Comparison of ENCODE assay signal across 22 cellular contexts in genomic region chr15:22866066-22866465, GRCh38. TPM values are rescaled to one million over a fixed set of nuclear protein-coding genes. Genes with fewer than 3 reads are reported as not detected.
DNase-seq lines count a peak whose midpoint lies in the region; ATAC-seq, FAIRE-seq and TF ChIP-seq lines count a peak whose summit lies in the region.
"Had no signal": no experiment of that assay in that cellular context is flagged by ENCODE, and none has a peak within 500 bp of the region (broad histone marks: within the 10 kb centered on the region; RNA-seq: fewer than 3 reads in every experiment).

No MANE protein-coding gene starts in this region.

- H2AFZ ChIP-seq in HepG2 (ENCODE audit: low read length) (no peak overlapping the region), mammary epithelial cell (ENCODE audit: low read depth, low read length) (no peak overlapping the region)

- H3K4me1 Mint-ChIP-seq in endothelial cell (ENCODE audit: unreplicated experiment), result no peaks in the 10 kb centered on the region
- H3K4me1 Mint-ChIP-seq in stimulated activated effector memory CD8-positive, alpha-beta T cell treated with anti-CD3 and anti-CD28 coated beads, Interleukin-12 subunit alpha, Interleukin-12 subunit beta, amount 100 ng/mL, for 72 hours, result peaks cover 14% of the 10 kb centered on the region

- H3K4me3 Mint-ChIP-seq in endothelial cell (ENCODE audit: unreplicated experiment), result peak overlapping the region; percentile 64
- H3K4me3 Mint-ChIP-seq in stimulated activated effector memory CD8-positive, alpha-beta T cell treated with anti-CD3 and anti-CD28 coated beads, Interleukin-12 subunit alpha, Interleukin-12 subunit beta, amount 100 ng/mL, for 72 hours, result no peak overlapping the region
- H3K4me3 Mint-ChIP-seq: activated CD8-positive, alpha-beta T cell treated with anti-CD3 and anti-CD28 coated beads for 36 hours had no signal

- no peaks in the 10 kb centered on the region for H4K20me1 ChIP-seq in HepG2 (ENCODE audit: insufficient read depth, low read length)
- no peaks in the 10 kb centered on the region for H4K20me1 ChIP-seq in mammary epithelial cell (ENCODE audit: insufficient read depth, low read length)

- no peak overlapping the region for H3K27ac Mint-ChIP-seq in endothelial cell (ENCODE audit: unreplicated experiment)
- H3K27ac Mint-ChIP-seq in stimulated activated effector memory CD8-positive, alpha-beta T cell treated with anti-CD3 and anti-CD28 coated beads, Interleukin-12 subunit alpha, Interleukin-12 subunit beta, amount 100 ng/mL, for 72 hours, result peak overlapping the region; percentile 19
- H3K27ac Mint-ChIP-seq: activated CD8-positive, alpha-beta T cell treated with anti-CD3 and anti-CD28 coated beads for 36 hours had no signal

- H3K27me3 Mint-ChIP-seq in endothelial cell (ENCODE audit: unreplicated experiment), result no peaks in the 10 kb centered on the region
- H3K27me3 Mint-ChIP-seq: activated CD8-positive, alpha-beta T cell treated with anti-CD3 and anti-CD28 coated beads for 36 hours had no signal

- 75% methylated on average over 7 of the region's 7 CpGs for WGBS in HepG2 (ENCODE audit: low lambda C conversion rate)
- 83% methylated on average over 4 of the region's 7 CpGs for WGBS in right lobe of liver (ENCODE audit: insufficient coverage, low coverage, low lambda C conversion rate, missing lambda C conversion rate)
- WGBS in mammary epithelial cell (ENCODE audit: low coverage, missing lambda C conversion rate), result 91% methylated on average over 7 of the region's 7 CpGs

- H3K4me1 ChIP-seq in HepG2 (ENCODE audit: insufficient read depth, low read length) (no peaks in the 10 kb centered on the region), right lobe of liver (no peaks in the 10 kb centered on the region), mammary epithelial cell (ENCODE audit: insufficient read depth, low read length) (no peaks in the 10 kb centered on the region)
- H3K4me1 ChIP-seq: upper lobe of left lung had no signal

- CTCF ChIA-PET in HepG2 (lab: Yijun Ruan, JAX; ENCODE audit: low intra/inter-chr PET ratio, low total read pairs), result no interaction called here
- CTCF ChIA-PET in mammary epithelial cell (lab: Charles Lee; ENCODE audit: low non-redundant PET), result no interaction called here

- H3K4me2 ChIP-seq in HepG2 (ENCODE audit: low read depth, low read length) (no peak overlapping the region), mammary epithelial cell (ENCODE audit: insufficient read depth, low read depth, low read length) (no peak overlapping the region)

- no peaks in the 10 kb centered on the region for H3K79me2 ChIP-seq in HepG2 (ENCODE audit: insufficient read depth, low read length)
- H3K79me2 ChIP-seq in mammary epithelial cell (ENCODE audit: insufficient read depth, low read length), result peaks cover 36% of the 10 kb centered on the region

- H3K9me3 ChIP-seq in HepG2 (ENCODE audit: low read length) (no peaks in the 10 kb centered on the region), right lobe of liver (no peaks in the 10 kb centered on the region), mammary epithelial cell (replicated peaks; ENCODE audit: insufficient read depth, low read length) (no peaks in the 10 kb centered on the region)
- H3K9me3 ChIP-seq: stomach, upper lobe of left lung had no signal

- ATAC-seq in HepG2 (no peak), right lobe of liver (no peak), HG02623 (IDR thresholded peaks at IDR 0.05; ENCODE audit: unreplicated experiment) (no peak)
- ATAC-seq in stimulated activated effector memory CD8-positive, alpha-beta T cell treated with anti-CD3 and anti-CD28 coated beads, Interleukin-12 subunit alpha, Interleukin-12 subunit beta, amount 100 ng/mL, for 72 hours, result no peak
- ATAC-seq: activated CD8-positive, alpha-beta T cell treated with anti-CD3 and anti-CD28 coated beads for 36 hours; left colon had no signal

- POLR2A ChIA-PET in HepG2 (lab: Yijun Ruan, JAX), result no interaction called here

- H3K27me3 ChIP-seq in HepG2 (ENCODE audit: control insufficient read depth in 1 of 2, insufficient read depth in 2 of 2, low read length in 2 of 2), result no peaks in the 10 kb centered on the region
- H3K27me3 ChIP-seq in right lobe of liver, result no peaks in the 10 kb centered on the region
- H3K27me3 ChIP-seq in mammary epithelial cell (ENCODE audit: insufficient read depth, low read length), result no peaks in the 10 kb centered on the region
- H3K27me3 ChIP-seq: stomach, upper lobe of left lung had no signal

- BruUV-seq in HepG2 (replicated peaks; lab: Mats Ljungman, UMichigan) (no TSS peak), mammary epithelial cell (replicated peaks; lab: Mats Ljungman, UMichigan) (no TSS peak)

- TF ChIP-seq CTCF in HepG2 (CRISPR knock-in tag; IDR thresholded peaks at IDR 0.05), result no peak
- TF ChIP-seq CTCF in right lobe of liver (IDR thresholded peaks at IDR 0.05), result no peak
- TF ChIP-seq CTCF in endothelial cell (IDR thresholded peaks at IDR 0.05; ENCODE audit: unreplicated experiment), result no peak
- TF ChIP-seq CTCF in mammary epithelial cell (conservative IDR thresholded peaks at IDR 0.05 in 1 of 2, IDR thresholded peaks at IDR 0.05 in 1 of 2; ENCODE audit: extremely low read depth in 1 of 2, insufficient read depth in 1 of 2, low read depth in 1 of 2, low read length in 2 of 2), result no peak

- TF ChIP-seq EP300 in HepG2 (IDR thresholded peaks at IDR 0.05; ENCODE audit: low read depth in 2 of 2, low read length in 2 of 2), result no peak
- no peak for TF ChIP-seq EP300 in HepG2 (CRISPR knock-in tag; IDR thresholded peaks at IDR 0.05; ENCODE audit: borderline replicate concordance)

- H3K36me3 ChIP-seq in HepG2 (replicated peaks in 1 of 2; ENCODE audit: control insufficient read depth in 1 of 2, insufficient read depth in 2 of 2, low read length in 2 of 2) (peaks cover 11 to 75% of the 10 kb centered on the region in 2 experiments), right lobe of liver (peaks cover 0 to 62% (median 16%) of the 10 kb centered on the region in 4 donors), mammary epithelial cell (ENCODE audit: insufficient read depth, low read length) (peaks cover 38% of the 10 kb centered on the region)

- DNase-seq in HepG2 (ENCODE audit: low spot score) (no peak), right lobe of liver (no peak), UCSD-AML1 (lab: John Stamatoyannopoulos, UW; ENCODE audit: unreplicated experiment) (peak; percentile 15), endothelial cell (ENCODE audit: low spot score) (no peak), urothelium cell line (ENCODE audit: low spot score) (no peak), mammary epithelial cell (no peak)
- no peak for DNase-seq in stimulated activated effector memory CD8-positive, alpha-beta T cell treated with anti-CD3 and anti-CD28 coated beads, Interleukin-12 subunit alpha, Interleukin-12 subunit beta, amount 100 ng/mL, for 72 hours (ENCODE audit: low spot score in 2 of 2)
- DNase-seq: activated CD4-positive, CD25-positive, alpha-beta regulatory T cell; activated CD8-positive, alpha-beta T cell treated with anti-CD3 and anti-CD28 coated beads for 36 hours; DMS79; left colon; midbrain; NCI-H1930; NCI-H446 treated with DMSO at 0.1 percent for 48 hours; SHP77; stimulated activated CD4-positive, alpha-beta T cell treated with anti-CD3 and anti-CD28 coated beads, Interleukin-2, amount 100 ng/mL, for 24 hours; stomach; upper lobe of left lung had no signal

- dilution Hi-C loops in mammary epithelial cell (cut with HindIII; ENCODE audit: low sequenced_read_pairs), result no loop called here

- TF ChIP-seq RAD21 in HepG2 (CRISPR knock-in tag; IDR thresholded peaks at IDR 0.05), result no peak

- no peak for FAIRE-seq in HepG2 (lab: Jason Lieb, UNC)
- FAIRE-seq in urothelium cell line (lab: Jason Lieb, UNC), result no peak
- FAIRE-seq: colon, frontal cortex, HTR-8/SVneo had no signal

- intact Hi-C loops in HepG2 (cut with micrococcal nuclease; ENCODE audit: unreplicated experiment) (no loop called here), right lobe of liver (cut with DNase I) (no loop called here), mammary epithelial cell (cut with micrococcal nuclease) (no loop called here)

- H3K9me3 Mint-ChIP-seq in endothelial cell (ENCODE audit: unreplicated experiment), result no peaks in the 10 kb centered on the region
- H3K9me3 Mint-ChIP-seq in stimulated activated effector memory CD8-positive, alpha-beta T cell treated with anti-CD3 and anti-CD28 coated beads, Interleukin-12 subunit alpha, Interleukin-12 subunit beta, amount 100 ng/mL, for 72 hours, result no peaks in the 10 kb centered on the region
- H3K9me3 Mint-ChIP-seq: activated CD8-positive, alpha-beta T cell treated with anti-CD3 and anti-CD28 coated beads for 36 hours had no signal

- H3K4me3 ChIP-seq in HepG2 (replicated peaks in 1 of 3; ENCODE audit: insufficient read depth in 1 of 3, low read depth in 2 of 3, low read length in 3 of 3) (no peak overlapping the region), right lobe of liver (no peak overlapping the region), mammary epithelial cell (replicated peaks in 1 of 3; ENCODE audit: insufficient read depth in 1 of 3, low read depth in 2 of 3, low read length in 3 of 3) (no peak overlapping the region)
- H3K4me3 ChIP-seq: stomach, upper lobe of left lung had no signal

- H3K27ac ChIP-seq in HepG2 (ENCODE audit: extremely low read length, insufficient read depth, low read length) (no peak overlapping the region), right lobe of liver (no peak overlapping the region), mammary epithelial cell (ENCODE audit: insufficient read depth, low read depth, low read length) (no peak overlapping the region)
- H3K27ac ChIP-seq: stomach, upper lobe of left lung had no signal

- no peak overlapping the region for H3K9ac ChIP-seq in HepG2 (ENCODE audit: insufficient read depth, low read depth, low read length)
- H3K9ac ChIP-seq in mammary epithelial cell (ENCODE audit: insufficient read depth, low read length), result no peak overlapping the region

- in situ Hi-C loops in HepG2 (cut with HindIII; ENCODE audit: extremely low pct_ligation_motif_present, low pct_unique_long_range_greater_than_20kb) (no loop called here), mammary epithelial cell (cut with MboI; ENCODE audit: low sequenced_read_pairs in 2 of 2) (no loop called here)

- TF ChIP-seq POLR2A in HepG2 (IDR thresholded peaks at IDR 0.05; ENCODE audit: insufficient read depth in 1 of 2, low read depth in 2 of 2, low read length in 2 of 2) (no peak), right lobe of liver (IDR thresholded peaks at IDR 0.05) (no peak)

- H3K36me3 Mint-ChIP-seq in endothelial cell (ENCODE audit: low read depth, unreplicated experiment), result peaks cover 48% of the 10 kb centered on the region
- peaks cover 94% of the 10 kb centered on the region for H3K36me3 Mint-ChIP-seq in stimulated activated effector memory CD8-positive, alpha-beta T cell treated with anti-CD3 and anti-CD28 coated beads, Interleukin-12 subunit alpha, Interleukin-12 subunit beta, amount 100 ng/mL, for 72 hours

RNA-seq across cellular contexts. Expression of gene NIPA2, which starts 27.6 kb away (rescaled TPM):
- 56.2 and 57.9 TPM in 2 replicates for total RNA-seq in HepG2 (2016; rRNA removed; fragmentation: Illumina TruSeq; extraction: Trizol)
- 16.9 and 19.3 TPM in 2 replicates for total RNA-seq in HepG2 (2016; cell fraction: cytosol; rRNA removed; fragmentation: Illumina TruSeq; extraction: Trizol; ENCODE audit: low read depth)
- 53.7 and 60.6 TPM in 2 replicates for total RNA-seq in HepG2 (2016; cell fraction: insoluble cytoplasmic fraction; rRNA removed; fragmentation: Illumina TruSeq; extraction: Trizol)
- 53.0 and 67.7 TPM in 2 replicates for total RNA-seq in HepG2 (2016; cell fraction: membrane; rRNA removed; fragmentation: Illumina TruSeq; extraction: Trizol)
- 35.8 and 40.9 TPM in 2 replicates for total RNA-seq in HepG2 (2016; cell fraction: nucleus; rRNA removed; fragmentation: Illumina TruSeq; extraction: Trizol)
- 25.9 and 29.0 TPM in 2 replicates for polyA plus RNA-seq in HepG2 (2011; rRNA removed)
- 19.4 and 31.7 TPM in 2 replicates for polyA plus RNA-seq in HepG2 (2011; cell fraction: cytosol; rRNA removed)
- polyA plus RNA-seq in HepG2 (2011; cell fraction: nucleus; rRNA removed), result 12.0 and 15.0 TPM in 2 replicates
- polyA plus RNA-seq in HepG2 (2012), result 31.0 and 35.1 TPM in 2 replicates
- polyA plus RNA-seq in HepG2 (2016; cell fraction: cytosol; fragmentation: Illumina TruSeq; extraction: Trizol; ENCODE audit: low read depth), result 17.3 and 25.8 TPM in 2 replicates
- 56.7 and 62.3 TPM in 2 replicates for polyA plus RNA-seq in HepG2 (2016; cell fraction: insoluble cytoplasmic fraction; fragmentation: Illumina TruSeq; extraction: Trizol; ENCODE audit: low read depth)
- 43.6 and 55.5 TPM in 2 replicates for polyA plus RNA-seq in HepG2 (2016; cell fraction: membrane; fragmentation: Illumina TruSeq; extraction: Trizol; ENCODE audit: low read depth)
- polyA plus RNA-seq in HepG2 (2016; cell fraction: nucleus; fragmentation: Illumina TruSeq; extraction: Trizol; ENCODE audit: insufficient read depth, low read depth), result 53.5 and 56.8 TPM in 2 replicates
- polyA minus RNA-seq in HepG2 (2011; rRNA and poly(A)+ RNA removed; ENCODE audit: low replicate concordance), result 32.3 and 59.0 TPM in 2 replicates
- 24.4 and 31.8 TPM in 2 replicates for polyA minus RNA-seq in HepG2 (2011; cell fraction: cytosol; rRNA and poly(A)+ RNA removed)
- polyA minus RNA-seq in HepG2 (2011; cell fraction: nucleus; rRNA and poly(A)+ RNA removed), result 29.0 and 33.6 TPM in 2 replicates
- total RNA-seq in right lobe of liver, result 10 to 100 TPM; 15.1 to 27.9 (median 21.3) TPM
- 81.0 TPM for total RNA-seq in endothelial cell (ENCODE audit: unreplicated experiment)
- total RNA-seq in mammary epithelial cell, result 10 to 100 TPM; 58.5 to 61.9 TPM
- polyA plus RNA-seq in mammary epithelial cell, result 41.3 TPM
- polyA minus RNA-seq in mammary epithelial cell, result 72.1 TPM
